ENCODE assay signal across 23 cellular contexts in genomic region chr7:55310626-55311025, GRCh38.
"Had no signal": no experiment of that assay in that cellular context is flagged by ENCODE, and none has a peak within 500 bp of the region (broad histone marks: within the 10 kb centered on the region; RNA-seq: fewer than 3 reads in every experiment).

No MANE protein-coding gene starts in this region.

- H3K27me3 ChIP-seq: adrenal gland had no signal

- H3K9me3 Mint-ChIP-seq: activated CD8-positive, alpha-beta T cell treated with anti-CD3 and anti-CD28 coated beads for 36 hours had no signal

- H3K27ac Mint-ChIP-seq: activated CD8-positive, alpha-beta T cell treated with anti-CD3 and anti-CD28 coated beads for 36 hours; activated naive CD8-positive, alpha-beta T cell treated with anti-CD3 and anti-CD28 coated beads, Interleukin-2, amount 10 ng/mL, durations not matched to agents 7 days and 5 days had no signal

- H3K36me3 Mint-ChIP-seq: activated naive CD8-positive, alpha-beta T cell treated with anti-CD3 and anti-CD28 coated beads, Interleukin-2, amount 10 ng/mL, durations not matched to agents 7 days and 5 days had no signal

- H3K9me3 ChIP-seq: adrenal gland had no signal

- DNase-seq: activated CD4-positive, alpha-beta T cell treated with anti-CD3 and anti-CD28 coated beads for 4 hours; activated CD8-positive, alpha-beta memory T cell treated with anti-CD3 and anti-CD28 coated beads, Interleukin-2, amount 50 U/mL, for 4 hours; activated CD8-positive, alpha-beta T cell treated with anti-CD3 and anti-CD28 coated beads for 36 hours; activated gamma-delta T cell treated with Interleukin-2 at 50 U/mL for 16 hours; activated naive CD4-positive, alpha-beta T cell treated with anti-CD3 and anti-CD28 coated beads, Interleukin-2, amount 50 U/mL, for 16 hours; activated naive CD8-positive, alpha-beta T cell treated with anti-CD3 and anti-CD28 coated beads, Interleukin-2, amount 10 ng/mL, durations not matched to agents 7 days and 5 days; activated T-cell treated with anti-CD3 and anti-CD28 coated beads, Interleukin-2, amount 50 U/mL, for 72 hours; adrenal gland; anterior cingulate cortex; Karpas-422; MM.1S; NCI-H1105 treated with DMSO at 0.1 percent for 48 hours; NCI-H1436 treated with DMSO at 0.1 percent for 48 hours; NCI-H187; NCI-H2081; NCI-H446; NCI-H524; PC-3; SIG-M5; T-helper 2 cell; WERI-Rb-1 had no signal

- H3K4me1 ChIP-seq: adrenal gland had no signal

- H3K36me3 ChIP-seq: adrenal gland, WERI-Rb-1 had no signal

- H3K4me3 Mint-ChIP-seq: activated CD8-positive, alpha-beta T cell treated with anti-CD3 and anti-CD28 coated beads for 36 hours; activated naive CD8-positive, alpha-beta T cell treated with anti-CD3 and anti-CD28 coated beads, Interleukin-2, amount 10 ng/mL, durations not matched to agents 7 days and 5 days had no signal

- H3K4me3 ChIP-seq: adrenal gland, K562 had no signal

- ATAC-seq: activated CD4-positive, CD25-positive, alpha-beta regulatory T cell treated with anti-CD3 and anti-CD28 coated beads, Interleukin-2, amount 50 U/mL, for 24 hours; K562; PC-3 had no signal
